ENCODE assay signal across 13 cellular contexts in genomic region chr1:208203848-208204609, GRCh38. TPM values are rescaled to one million over a fixed set of nuclear protein-coding genes. Genes with fewer than 3 reads are reported as not detected.
DNase-seq lines count a peak whose midpoint lies in the region; ATAC-seq and TF ChIP-seq lines count a peak whose summit lies in the region.
"Had no signal": no experiment of that assay in that cellular context is flagged by ENCODE, and none has a peak within 500 bp of the region (broad histone marks: within the 10 kb centered on the region; RNA-seq: fewer than 3 reads in every experiment).

No MANE protein-coding gene starts in this region.

- peaks cover 13% of the 10 kb centered on the region for H3K4me1 ChIP-seq in colonic mucosa
- H3K4me1 ChIP-seq in lower lobe of right lung = peaks cover 86% of the 10 kb centered on the region
- H3K4me1 ChIP-seq in upper lobe of right lung = peaks cover 81% of the 10 kb centered on the region

- H3K9ac ChIP-seq in colonic mucosa (ENCODE audit: low read depth in 2 of 2, low read length in 2 of 2) = peak overlapping the region in 1 of 2 donors; percentile 78

- TF ChIP-seq CTCF in colonic mucosa (IDR thresholded peaks at IDR 0.05) = no peak
- no peak for TF ChIP-seq CTCF in lower lobe of right lung (IDR thresholded peaks at IDR 0.05)
- TF ChIP-seq CTCF in upper lobe of right lung (IDR thresholded peaks at IDR 0.05) = no peak

- no peak for ATAC-seq in lower lobe of right lung
- ATAC-seq in upper lobe of right lung = no peak
- ATAC-seq in GM19452 (IDR thresholded peaks at IDR 0.05; ENCODE audit: unreplicated experiment) = no peak

- H3K27me3 ChIP-seq in colonic mucosa (no peaks in the 10 kb centered on the region), lower lobe of right lung (ENCODE audit: low read depth) (no peaks in the 10 kb centered on the region), upper lobe of right lung (no peaks in the 10 kb centered on the region)

- H3K9me3 ChIP-seq in colonic mucosa (no peaks in the 10 kb centered on the region), lower lobe of right lung (no peaks in the 10 kb centered on the region), upper lobe of right lung (no peaks in the 10 kb centered on the region)

- H3K36me3 ChIP-seq in colonic mucosa (no peaks in the 10 kb centered on the region), lower lobe of right lung (peaks cover 30% of the 10 kb centered on the region), upper lobe of right lung (peaks cover 21% of the 10 kb centered on the region)

- peak overlapping the region; percentile 78 for H3K27ac ChIP-seq in colonic mucosa
- peak overlapping the region; percentile 82 for H3K27ac ChIP-seq in lower lobe of right lung
- H3K27ac ChIP-seq in upper lobe of right lung = peak overlapping the region; percentile 61

- peak; percentile 4 for DNase-seq in NCI-H748 (lab: John Stamatoyannopoulos, UW; ENCODE audit: unreplicated experiment)
- no peak for DNase-seq in NCI-H748 treated with DMSO at 0.1 percent for 48 hours (lab: John Stamatoyannopoulos, UW)
- DNase-seq in colonic mucosa = no peak
- no peak for DNase-seq in lower lobe of right lung
- DNase-seq in upper lobe of right lung = no peak
- DNase-seq in NCI-H1105 (lab: John Stamatoyannopoulos, UW) = no peak
- no peak for DNase-seq in GDM1 (lab: John Stamatoyannopoulos, UW)
- DNase-seq: activated naive CD8-positive, alpha-beta T cell treated with anti-CD3 and anti-CD28 coated beads, Interleukin-2, amount 10 ng/mL, durations not matched to agents 7 days and 5 days; AML-193; glutamatergic neuron; H7; NK-92 treated with Interleukin-12 subunit alpha and Interleukin-12 subunit beta, amount 100 ng/mL, for 24 hours had no signal

- intact Hi-C loops in colonic mucosa (cut with DNase I) (loop anchor here (5.0 kb wide), 1 partner anchor 33 kb away; no protein-coding TSS in a partner anchor), lower lobe of right lung (cut with DNase I) (no loop called here), upper lobe of right lung (cut with DNase I) (no loop called here)

- H3K4me3 ChIP-seq in colonic mucosa (no peak overlapping the region), lower lobe of right lung (no peak overlapping the region), upper lobe of right lung (no peak overlapping the region)

RNA-seq across cellular contexts. Expression of gene PLXNA2, which starts 40.2 kb away (rescaled TPM):
- total RNA-seq in colonic mucosa = 10 to 100 TPM; 46.1 to 81.6 TPM
- 83.9 TPM for total RNA-seq in lower lobe of right lung
- 98.5 TPM for total RNA-seq in upper lobe of right lung
